In the genomic region with DNA sequence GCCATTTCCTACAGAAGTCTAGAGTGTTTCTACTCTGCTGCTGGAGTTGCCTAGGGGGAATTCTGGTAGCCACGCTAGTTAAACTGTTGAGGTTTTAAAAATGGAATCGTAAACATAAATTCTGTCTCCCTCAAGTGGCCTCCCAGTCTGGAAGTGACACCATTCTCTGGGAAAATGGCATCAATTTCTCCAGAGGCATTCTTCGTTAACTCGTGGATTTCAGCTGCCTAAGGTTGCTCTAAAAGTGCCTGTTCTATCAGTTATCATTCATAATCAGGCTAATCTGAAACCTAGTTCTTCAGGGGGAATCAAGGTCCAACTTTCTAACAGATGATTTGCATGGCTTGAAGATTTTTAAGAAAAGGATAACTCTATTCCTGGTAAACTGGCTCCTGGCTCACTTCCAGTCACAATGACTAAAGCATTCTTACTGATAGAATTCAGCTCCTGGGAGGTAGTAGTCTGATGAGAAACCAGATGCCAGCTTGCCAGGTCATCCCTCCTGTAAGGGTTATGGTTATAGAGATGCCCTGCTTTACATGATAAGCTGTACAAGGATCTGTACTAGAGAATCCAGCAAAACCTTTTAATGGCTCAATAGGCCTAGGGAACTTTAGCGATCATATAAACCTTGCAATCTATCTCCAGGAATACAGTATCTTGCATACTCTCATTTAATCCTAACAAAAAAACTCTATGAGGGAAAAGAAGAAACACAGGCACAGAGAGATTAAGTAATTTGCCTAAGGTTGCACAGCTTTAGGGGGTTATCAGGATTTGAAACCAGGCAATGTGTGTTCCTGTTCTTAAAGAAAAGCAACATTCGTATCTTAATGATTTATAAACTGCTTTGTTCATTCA, we compare ENCODE assay signal across 8 cellular contexts. TPM values are rescaled to one million over a fixed set of nuclear protein-coding genes. Genes with fewer than 3 reads are reported as not detected.
DNase-seq lines count a peak whose midpoint lies in the region; ATAC-seq and TF ChIP-seq lines count a peak whose summit lies in the region.

No MANE protein-coding gene starts in this region.

- H3K9ac ChIP-seq in NT2/D1 (ENCODE audit: insufficient read length, low read depth), result peak overlapping the region; percentile 91

- ATAC-seq in GM18520 (IDR thresholded peaks at IDR 0.05; ENCODE audit: unreplicated experiment), result no peak

- H3K27ac ChIP-seq in coronary artery (peak overlapping the region; percentile 96), vagina (peak overlapping the region; percentile 92)

- H3K27me3 ChIP-seq in NT2/D1 (ENCODE audit: insufficient read depth, insufficient read length), result no peaks in the 10 kb centered on the region
- H3K27me3 ChIP-seq in vagina, result no peaks in the 10 kb centered on the region

- H3K4me3 ChIP-seq in NT2/D1 (ENCODE audit: insufficient read length, low read depth), result peak overlapping the region; percentile 79
- peak overlapping the region; percentile 94 for H3K4me3 ChIP-seq in coronary artery
- peak overlapping the region; percentile 69 to 97 for H3K4me3 ChIP-seq in vagina

- TF ChIP-seq CTCF in coronary artery (IDR thresholded peaks at IDR 0.05) (no peak), mesothelial cell of epicardium (IDR thresholded peaks at IDR 0.05; ENCODE audit: unreplicated experiment) (no peak), vagina (IDR thresholded peaks at IDR 0.05) (no peak)

- no peak for DNase-seq in activated CD4-positive, alpha-beta T cell treated with anti-CD3 and anti-CD28 coated beads, Interleukin-2, amount 10 ng/mL, durations not matched to agents 24 days and 14 days
- no peak for DNase-seq in activated CD4-positive, alpha-beta T cell treated with anti-CD3 and anti-CD28 coated beads for 48 hours
- DNase-seq in NT2/D1 (ENCODE audit: low read depth, low spot score), result no peak
- DNase-seq in coronary artery (ENCODE audit: low spot score), result no peak
- DNase-seq in mesothelial cell of epicardium (ENCODE audit: low spot score in 2 of 2, unreplicated experiment in 2 of 2), result no peak
- DNase-seq in vagina (ENCODE audit: extremely low spot score in 2 of 2), result no peak
- DNase-seq in GM19240 (ENCODE audit: insufficient read length, low spot score), result no peak

- H3K36me3 ChIP-seq in NT2/D1 (ENCODE audit: insufficient read depth, insufficient read length, low read length), result peaks cover 45% of the 10 kb centered on the region
- peaks cover 0 to 5% of the 10 kb centered on the region in 2 donors for H3K36me3 ChIP-seq in vagina

- TF ChIP-seq POLR2A in vagina (IDR thresholded peaks at IDR 0.05), result no peak

- H3K4me1 Mint-ChIP-seq in activated CD4-positive, alpha-beta T cell treated with anti-CD3 and anti-CD28 coated beads, Interleukin-2, amount 10 ng/mL, durations not matched to agents 24 days and 14 days, result peaks cover 47% of the 10 kb centered on the region
- peaks cover 36% of the 10 kb centered on the region for H3K4me1 Mint-ChIP-seq in mesothelial cell of epicardium

- H3K4me3 Mint-ChIP-seq in activated CD4-positive, alpha-beta T cell treated with anti-CD3 and anti-CD28 coated beads, Interleukin-2, amount 10 ng/mL, durations not matched to agents 24 days and 14 days, result peak overlapping the region; percentile 96
- peak overlapping the region; percentile 85 for H3K4me3 Mint-ChIP-seq in mesothelial cell of epicardium

- H3K4me1 ChIP-seq in NT2/D1 (ENCODE audit: insufficient read depth, insufficient read length), result peaks cover 5% of the 10 kb centered on the region
- peaks cover 60% of the 10 kb centered on the region for H3K4me1 ChIP-seq in vagina

- H3K27me3 Mint-ChIP-seq in activated CD4-positive, alpha-beta T cell treated with anti-CD3 and anti-CD28 coated beads, Interleukin-2, amount 10 ng/mL, durations not matched to agents 24 days and 14 days, result no peaks in the 10 kb centered on the region
- no peaks in the 10 kb centered on the region for H3K27me3 Mint-ChIP-seq in mesothelial cell of epicardium (ENCODE audit: low read depth)

- no peaks in the 10 kb centered on the region for H3K9me3 Mint-ChIP-seq in activated CD4-positive, alpha-beta T cell treated with anti-CD3 and anti-CD28 coated beads, Interleukin-2, amount 10 ng/mL, durations not matched to agents 24 days and 14 days
- H3K9me3 Mint-ChIP-seq in mesothelial cell of epicardium, result no peaks in the 10 kb centered on the region

- H3K27ac Mint-ChIP-seq in activated CD4-positive, alpha-beta T cell treated with anti-CD3 and anti-CD28 coated beads, Interleukin-2, amount 10 ng/mL, durations not matched to agents 24 days and 14 days, result peak overlapping the region; percentile 93
- H3K27ac Mint-ChIP-seq in mesothelial cell of epicardium, result peak overlapping the region; percentile 88

- H3K9me3 ChIP-seq in NT2/D1 (ENCODE audit: insufficient read depth, low read length) (no peaks in the 10 kb centered on the region), vagina (no peaks in the 10 kb centered on the region)

- intact Hi-C loops in activated CD4-positive, alpha-beta T cell treated with anti-CD3 and anti-CD28 coated beads, Interleukin-2, amount 10 ng/mL, durations not matched to agents 24 days and 14 days (cut with micrococcal nuclease), result loop anchor here (5.0 to 10.0 kb wide), 4 partner anchors 610 to 1500 kb away; a partner anchor contains a TSS
- intact Hi-C loops in vagina (cut with DNase I), result no loop called here

- peaks cover 21% of the 10 kb centered on the region for H3K36me3 Mint-ChIP-seq in activated CD4-positive, alpha-beta T cell treated with anti-CD3 and anti-CD28 coated beads, Interleukin-2, amount 10 ng/mL, durations not matched to agents 24 days and 14 days (ENCODE audit: low read depth)
- H3K36me3 Mint-ChIP-seq in mesothelial cell of epicardium, result peaks cover 11% of the 10 kb centered on the region

RNA-seq across cellular contexts. Expression of a gene that starts 1.5 kb away (rescaled TPM):
- total RNA-seq in activated CD4-positive, alpha-beta T cell treated with anti-CD3 and anti-CD28 coated beads, Interleukin-2, amount 10 ng/mL, durations not matched to agents 24 days and 14 days, result 20.8 TPM in 2 replicates
- total RNA-seq in mesothelial cell of epicardium, result 27.6 to 31.9 TPM (median 27.9 TPM) in 3 replicates
- 103 TPM for total RNA-seq in vagina

RNA-seq across cellular contexts. Expression of a gene that starts 1.6 kb away (rescaled TPM):
- total RNA-seq in activated CD4-positive, alpha-beta T cell treated with anti-CD3 and anti-CD28 coated beads, Interleukin-2, amount 10 ng/mL, durations not matched to agents 24 days and 14 days, result 27.9 and 28.6 TPM in 2 replicates
- total RNA-seq in mesothelial cell of epicardium, result 32.6 to 37.8 TPM (median 34.3 TPM) in 3 replicates
- total RNA-seq in vagina, result 45.9 TPM

RNA-seq across cellular contexts. Expression of a gene that starts 17.5 kb away (rescaled TPM):
- 1.8 and 2.0 TPM in 2 replicates for total RNA-seq in activated CD4-positive, alpha-beta T cell treated with anti-CD3 and anti-CD28 coated beads, Interleukin-2, amount 10 ng/mL, durations not matched to agents 24 days and 14 days
- total RNA-seq in mesothelial cell of epicardium (3.7 to 4.2 TPM (median 3.8 TPM) in 3 replicates), vagina (6.4 TPM)
